8 cellular contexts compared by ENCODE assay signal in the genomic region with DNA sequence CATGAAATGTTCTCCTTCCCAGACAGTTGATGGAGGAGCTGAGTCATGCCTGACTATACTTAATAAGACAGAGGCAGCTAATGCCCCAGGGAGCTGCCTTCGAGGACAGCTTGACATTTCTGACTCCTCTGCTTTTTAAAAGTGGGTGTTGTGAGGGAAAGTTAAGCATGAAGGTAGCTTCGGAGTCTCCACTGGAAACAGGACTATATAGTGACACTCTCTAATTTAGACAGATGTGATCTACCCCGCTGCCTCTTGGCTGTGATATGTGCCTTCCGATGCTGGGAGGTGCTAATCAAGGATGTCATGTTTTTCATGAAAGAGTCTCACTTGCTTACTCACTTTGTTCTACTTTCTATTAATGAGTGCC.
DNase-seq lines count a peak whose midpoint lies in the region; ATAC-seq and TF ChIP-seq lines count a peak whose summit lies in the region.

No MANE protein-coding gene starts in this region.

- no peaks in the 10 kb centered on the region for H4K20me1 ChIP-seq in HCT116 (ENCODE audit: insufficient read depth)
- no peaks in the 10 kb centered on the region for H4K20me1 ChIP-seq in OCI-LY3 (ENCODE audit: insufficient read depth, low read length)

- H3K36me3 ChIP-seq in HCT116 (ENCODE audit: control insufficient read depth in 1 of 2, insufficient read depth in 2 of 2, low read length in 2 of 2): no peaks in the 10 kb centered on the region
- H3K36me3 ChIP-seq in OCI-LY3 (replicated peaks; ENCODE audit: low read depth, low read length): no peaks in the 10 kb centered on the region

- DNase-seq in HCT116 (ENCODE audit: low read depth, low spot score) (peak; percentile 52), putamen (ENCODE audit: low spot score) (peak; percentile 80), coronary artery (ENCODE audit: low spot score) (no peak), NCI-H2107 treated with DMSO at 0.1 percent for 48 hours (lab: John Stamatoyannopoulos, UW; ENCODE audit: unreplicated experiment) (no peak), NCI-H69 (lab: John Stamatoyannopoulos, UW) (no peak)
- peak; percentile 0 for DNase-seq in central memory CD4-positive, alpha-beta T cell

- peaks cover 11 to 25% of the 10 kb centered on the region in 2 experiments for H3K4me1 ChIP-seq in HCT116 (ENCODE audit: control insufficient read depth in 1 of 2, insufficient read depth in 2 of 2, low read length in 2 of 2)
- peaks cover 16% of the 10 kb centered on the region for H3K4me1 ChIP-seq in OCI-LY3 (ENCODE audit: low read length)

- RAD21 ChIA-PET in HCT116 (lab: Charles Lee; ENCODE audit: low non-redundant PET in 1 of 2, low total read pairs in 2 of 2, uncharacterized antibody in 2 of 2, unreplicated experiment in 2 of 2): no interaction called here

- peak overlapping the region in 1 of 2 experiments; percentile 10; a peak in 1 of 4 replicates for H3K4me3 ChIP-seq in HCT116 (replicated peaks in 1 of 2; ENCODE audit: low read depth in 1 of 2, low read length in 2 of 2)
- H3K4me3 ChIP-seq in OCI-LY3 (ENCODE audit: low read length): peak overlapping the region; percentile 54
- H3K4me3 ChIP-seq in coronary artery: no peak overlapping the region

- H2AFZ ChIP-seq in HCT116 (ENCODE audit: low read depth, low read length, poor library complexity, severe bottlenecking): peak overlapping the region; percentile 41
- H2AFZ ChIP-seq in OCI-LY3 (ENCODE audit: low read depth, low read length): peak overlapping the region; percentile 51

- TF ChIP-seq CTCF in HCT116 (IDR thresholded peaks at IDR 0.05 in 2 of 3, conservative IDR thresholded peaks at IDR 0.05 in 1 of 3; ENCODE audit: borderline replicate concordance in 1 of 3, insufficient read depth in 1 of 3, low read depth in 2 of 3, low read length in 2 of 3) (no peak), OCI-LY3 (IDR thresholded peaks at IDR 0.05; ENCODE audit: low read depth, low read length) (peak; percentile 15; the same call in 1 of the 2 replicates), coronary artery (IDR thresholded peaks at IDR 0.05) (no peak)

- H3K27ac ChIP-seq in HCT116 (ENCODE audit: low read depth, low read length): no peak overlapping the region
- H3K27ac ChIP-seq in OCI-LY3 (ENCODE audit: low read length): no peak overlapping the region
- peak overlapping the region in 1 of 2 donors; percentile 31 for H3K27ac ChIP-seq in coronary artery

- H3K9me3 ChIP-seq in HCT116 (ENCODE audit: control insufficient read depth in 1 of 2, insufficient read depth in 1 of 2, low read depth in 1 of 2, low read length in 2 of 2): no peaks in the 10 kb centered on the region
- H3K9me3 ChIP-seq in OCI-LY3 (ENCODE audit: insufficient read depth, low read length): no peaks in the 10 kb centered on the region

- no peaks in the 10 kb centered on the region for H3K27me3 ChIP-seq in HCT116 (ENCODE audit: insufficient read depth, low read length)
- no peaks in the 10 kb centered on the region for H3K27me3 ChIP-seq in OCI-LY3 (ENCODE audit: low read depth, low read length)

- BruUV-seq in HCT116 (replicated peaks; lab: Mats Ljungman, UMichigan): no TSS peak

- no peaks in the 10 kb centered on the region for H3K79me2 ChIP-seq in HCT116 (ENCODE audit: insufficient read depth, low read length)
- H3K79me2 ChIP-seq in OCI-LY3 (ENCODE audit: low read length): no peaks in the 10 kb centered on the region

- peak; percentile 78 for ATAC-seq in GM18499 (IDR thresholded peaks at IDR 0.05; ENCODE audit: insufficient read depth, unreplicated experiment)
- peak; percentile 63 for ATAC-seq in HCT116

- POLR2A ChIA-PET in HCT116 (lab: Charles Lee): no interaction called here

- H3K9ac ChIP-seq in HCT116 (ENCODE audit: low read length) (peak overlapping the region; percentile 15; the same call in 1 of the 2 replicates), OCI-LY3 (ENCODE audit: low read length) (no peak overlapping the region)

- TF ChIP-seq POLR2A in HCT116 (IDR thresholded peaks at IDR 0.05; ENCODE audit: borderline replicate concordance, extremely low read depth, insufficient read depth, insufficient read length): no peak

- intact Hi-C loops in HCT116 (cut with micrococcal nuclease): no loop called here

- CTCF ChIA-PET in HCT116 (lab: Charles Lee): interaction anchor here (1.0 kb wide), 1 partner anchor 37 kb away, joined by 3 read pairs; no protein-coding TSS in a partner anchor

- no peaks in the 10 kb centered on the region for H3K9me2 ChIP-seq in HCT116 (ENCODE audit: insufficient read depth)

- TF ChIP-seq RAD21 in HCT116 (IDR thresholded peaks at IDR 0.05; ENCODE audit: low read depth): no peak

- H3K4me2 ChIP-seq in HCT116 (ENCODE audit: low read length) (peak overlapping the region; percentile 63), OCI-LY3 (ENCODE audit: low read length) (peak overlapping the region; percentile 75)

TF ChIP-seq in HCT116, 20 proteins besides CTCF, POLR2A, EP300 and RAD21:
- peak; percentile 51 for TF ChIP-seq JUND (IDR thresholded peaks at IDR 0.05)
- peak; percentile 9 for TF ChIP-seq YY1 (IDR thresholded peaks at IDR 0.05; ENCODE audit: extremely low read depth, insufficient replicate concordance, low read depth, low read length)
- peak; percentile 32; the same call in 1 of the 2 replicates for TF ChIP-seq SP1 (IDR thresholded peaks at IDR 0.05; ENCODE audit: low read depth)
- TF ChIP-seq FOSL1 (IDR thresholded peaks at IDR 0.05; ENCODE audit: low read depth): peak; percentile 57; the same call in 1 of the 2 replicates
- TF ChIP-seq, protein P1, sequence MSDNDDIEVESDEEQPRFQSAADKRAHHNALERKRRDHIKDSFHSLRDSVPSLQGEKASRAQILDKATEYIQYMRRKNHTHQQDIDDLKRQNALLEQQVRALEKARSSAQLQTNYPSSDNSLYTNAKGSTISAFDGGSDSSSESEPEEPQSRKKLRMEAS (IDR thresholded peaks at IDR 0.05): peak; percentile 10; the same call in 1 of the 2 replicates
- TF ChIP-seq CBX3 (IDR thresholded peaks at IDR 0.05; ENCODE audit: low read depth): no peak
- TF ChIP-seq EGR1 (IDR thresholded peaks at IDR 0.05; ENCODE audit: low read depth): no peak
- no peak for TF ChIP-seq CEBPB (IDR thresholded peaks at IDR 0.05; ENCODE audit: low read depth)
- TF ChIP-seq ZFX (IDR thresholded peaks at IDR 0.05): no peak
- TF ChIP-seq EZH2 (IDR thresholded peaks at IDR 0.05): no peak
- TF ChIP-seq TCF7L2 (IDR thresholded peaks at IDR 0.05; ENCODE audit: borderline replicate concordance, extremely low read depth, insufficient read depth, insufficient read length): no peak
- TF ChIP-seq POLR2AphosphoS5 (IDR thresholded peaks at IDR 0.05; ENCODE audit: low read depth, low read length): no peak

Comparison
In these comparisons a context has a peak if more than half of its experiments do, and no peak if none do; other contexts are left out.
1. DNase-seq: peak in HCT116 (single experiment), central memory CD4-positive, alpha-beta T cell (single experiment) and putamen (single experiment); none in coronary artery (single experiment), NCI-H2107 treated with DMSO at 0.1 percent for 48 hours (single experiment) and NCI-H69 (single experiment).